ENCODE assay signal across 24 cellular contexts in genomic region chr2:79619976-79620375, GRCh38.
A peak's percentile ranks its signal among the peaks of the same experiment; 100 is the strongest.
DNase-seq lines count a peak whose midpoint lies in the region; ATAC-seq and TF ChIP-seq lines count a peak whose summit lies in the region.
"Had no signal": no experiment of that assay in that cellular context is flagged by ENCODE, and none has a peak within 500 bp of the region (broad histone marks: within the 10 kb centered on the region; RNA-seq: fewer than 3 reads in every experiment).

No MANE protein-coding gene starts in this region.

- 0 out of 2 replicates have a peak overlapping the region, but pooled peaks have one; percentile 30 for H3K27ac Mint-ChIP-seq in GM23338
- peak overlapping the region in 2 of 3 experiments; percentile 13 to 50 for H3K27ac Mint-ChIP-seq in nephron
- H3K27ac Mint-ChIP-seq in naive thymus-derived CD8-positive, alpha-beta T cell: no peak overlapping the region
- H3K27ac Mint-ChIP-seq: CD4-positive, CD25-positive, alpha-beta regulatory T cell had no signal

- H3F3A ChIP-seq in GM23338 (replicated peaks; ENCODE audit: low read depth): no peaks in the 10 kb centered on the region

- H2AFZ ChIP-seq in GM23338: no peak overlapping the region

- H3K36me3 Mint-ChIP-seq in GM23338 (ENCODE audit: low read depth) (no peaks in the 10 kb centered on the region), nephron (ENCODE audit: low read depth) (no peaks in the 10 kb centered on the region)
- no peaks in the 10 kb centered on the region for H3K36me3 Mint-ChIP-seq in naive thymus-derived CD8-positive, alpha-beta T cell
- H3K36me3 Mint-ChIP-seq: CD4-positive, CD25-positive, alpha-beta regulatory T cell had no signal

- no peaks in the 10 kb centered on the region for H4K20me1 ChIP-seq in GM23338 (replicated peaks; ENCODE audit: insufficient read depth)
- H4K20me1 ChIP-seq: BLaER1 had no signal

- H3K4me2 ChIP-seq in GM23338: no peak overlapping the region
- H3K4me2 ChIP-seq: BLaER1, SK-N-SH had no signal

- no peak overlapping the region for H3K27ac ChIP-seq in GM23338 (ENCODE audit: low read depth)
- H3K27ac ChIP-seq: BLaER1 had no signal

- H3K4me1 Mint-ChIP-seq in GM23338: no peaks in the 10 kb centered on the region
- no peaks in the 10 kb centered on the region for H3K4me1 Mint-ChIP-seq in nephron
- no peaks in the 10 kb centered on the region for H3K4me1 Mint-ChIP-seq in naive thymus-derived CD8-positive, alpha-beta T cell
- H3K4me1 Mint-ChIP-seq: CD4-positive, CD25-positive, alpha-beta regulatory T cell had no signal

- H3K9me2 ChIP-seq in GM23338 (ENCODE audit: insufficient read depth): no peaks in the 10 kb centered on the region
- H3K9me2 ChIP-seq: SK-N-SH had no signal

- no peaks in the 10 kb centered on the region for H3K36me3 ChIP-seq in GM23338 (ENCODE audit: insufficient read depth)
- H3K36me3 ChIP-seq: BLaER1 had no signal

- POLR2A ChIA-PET in naive thymus-derived CD8-positive, alpha-beta T cell (lab: Charles Lee): no interaction called here

- no peaks in the 10 kb centered on the region for H3K27me3 Mint-ChIP-seq in GM23338 (ENCODE audit: insufficient read depth, low read depth, poor library complexity)
- no peaks in the 10 kb centered on the region for H3K27me3 Mint-ChIP-seq in nephron (ENCODE audit: low read depth)
- H3K27me3 Mint-ChIP-seq in naive thymus-derived CD8-positive, alpha-beta T cell: no peaks in the 10 kb centered on the region
- H3K27me3 Mint-ChIP-seq: CD4-positive, CD25-positive, alpha-beta regulatory T cell had no signal

- DNase-seq in GM23338 (ENCODE audit: low spot score): no peak
- peak; percentile 51 for DNase-seq in astrocyte of the hippocampus (ENCODE audit: low read depth, low spot score)
- no peak for DNase-seq in NOMO-1 treated with DMSO at 0.1 percent for 48 hours (lab: John Stamatoyannopoulos, UW; ENCODE audit: unreplicated experiment)
- no peak for DNase-seq in DMS79 (lab: John Stamatoyannopoulos, UW)
- DNase-seq in occipital lobe (lab: John Stamatoyannopoulos, UW): no peak
- no peak for DNase-seq in naive thymus-derived CD8-positive, alpha-beta T cell
- DNase-seq: CD4-positive, CD25-positive, alpha-beta regulatory T cell; DMS153; Kasumi-1; NCI-H1092 treated with DMSO at 0.1 percent for 48 hours; NCI-H1436; NCI-H187; NCI-H2081 treated with DMSO at 0.1 percent for 48 hours; NCI-H2171; NCI-H226; NCI-H510A; NCI-H69; SIG-M5; SK-N-SH; SW 1271 had no signal

- TF ChIP-seq CTCF in GM23338 (conservative IDR thresholded peaks at IDR 0.05; ENCODE audit: low read depth in 2 of 2) (no peak), nephron (IDR thresholded peaks at IDR 0.05; ENCODE audit: unreplicated experiment in 3 of 3) (no peak)

- H3K4me1 ChIP-seq in GM23338 (ENCODE audit: insufficient read depth): no peaks in the 10 kb centered on the region; the same call in 1 of the 2 replicates
- H3K4me1 ChIP-seq: BLaER1 had no signal

- H3K9me3 Mint-ChIP-seq in GM23338 (no peaks in the 10 kb centered on the region), nephron (no peaks in the 10 kb centered on the region)
- peaks cover 0 to 16% (median 6%) of the 10 kb centered on the region in 9 donors for H3K9me3 Mint-ChIP-seq in naive thymus-derived CD8-positive, alpha-beta T cell

- no peaks in the 10 kb centered on the region for H3K79me2 ChIP-seq in GM23338 (replicated peaks; ENCODE audit: insufficient read depth)

- no peaks in the 10 kb centered on the region for H3K27me3 ChIP-seq in GM23338 (ENCODE audit: insufficient read depth)
- H3K27me3 ChIP-seq: BLaER1 had no signal

- no peak for ATAC-seq in GM23338
- ATAC-seq in naive thymus-derived CD8-positive, alpha-beta T cell: no peak
- ATAC-seq: K562, Panc1 had no signal

- H3K4me3 ChIP-seq in GM23338: no peak overlapping the region
- H3K4me3 ChIP-seq: BLaER1, K562 had no signal

- H3K4me3 Mint-ChIP-seq in GM23338: no peak overlapping the region
- no peak overlapping the region for H3K4me3 Mint-ChIP-seq in nephron
- no peak overlapping the region for H3K4me3 Mint-ChIP-seq in naive thymus-derived CD8-positive, alpha-beta T cell
- H3K4me3 Mint-ChIP-seq: CD4-positive, CD25-positive, alpha-beta regulatory T cell had no signal

TF ChIP-seq in GM23338, 12 proteins besides CTCF, POLR2A, EP300 and RAD21:
- TF ChIP-seq ZNF462 (CRISPR knock-in tag; IDR thresholded peaks at IDR 0.05) (no peak), JUNB (IDR thresholded peaks at IDR 0.05; ENCODE audit: unreplicated experiment) (no peak), NANOG (IDR thresholded peaks at IDR 0.05; ENCODE audit: borderline replicate concordance) (no peak), ZNF331 (CRISPR knock-in tag; IDR thresholded peaks at IDR 0.05; ENCODE audit: low read depth) (no peak), ZNF114 (CRISPR knock-in tag; IDR thresholded peaks at IDR 0.05) (no peak), CREB1 (CRISPR knock-in tag; IDR thresholded peaks at IDR 0.05; ENCODE audit: low read depth) (no peak), STAT1 (IDR thresholded peaks at IDR 0.05; ENCODE audit: unreplicated experiment) (no peak), EZH2 (IDR thresholded peaks at IDR 0.05; ENCODE audit: low read depth, unreplicated experiment) (no peak)
TF ChIP-seq in GM23338: peak in this region for 0.

Comparison
In these comparisons a context has a peak if more than half of its experiments do, and no peak if none do; other contexts are left out.
1. H3K27ac Mint-ChIP-seq: peak in GM23338 (single experiment) and nephron (2 of 3); none in naive thymus-derived CD8-positive, alpha-beta T cell (0 of 10).